Comparison of ENCODE assay signal across 1 cellular context in the genomic region with DNA sequence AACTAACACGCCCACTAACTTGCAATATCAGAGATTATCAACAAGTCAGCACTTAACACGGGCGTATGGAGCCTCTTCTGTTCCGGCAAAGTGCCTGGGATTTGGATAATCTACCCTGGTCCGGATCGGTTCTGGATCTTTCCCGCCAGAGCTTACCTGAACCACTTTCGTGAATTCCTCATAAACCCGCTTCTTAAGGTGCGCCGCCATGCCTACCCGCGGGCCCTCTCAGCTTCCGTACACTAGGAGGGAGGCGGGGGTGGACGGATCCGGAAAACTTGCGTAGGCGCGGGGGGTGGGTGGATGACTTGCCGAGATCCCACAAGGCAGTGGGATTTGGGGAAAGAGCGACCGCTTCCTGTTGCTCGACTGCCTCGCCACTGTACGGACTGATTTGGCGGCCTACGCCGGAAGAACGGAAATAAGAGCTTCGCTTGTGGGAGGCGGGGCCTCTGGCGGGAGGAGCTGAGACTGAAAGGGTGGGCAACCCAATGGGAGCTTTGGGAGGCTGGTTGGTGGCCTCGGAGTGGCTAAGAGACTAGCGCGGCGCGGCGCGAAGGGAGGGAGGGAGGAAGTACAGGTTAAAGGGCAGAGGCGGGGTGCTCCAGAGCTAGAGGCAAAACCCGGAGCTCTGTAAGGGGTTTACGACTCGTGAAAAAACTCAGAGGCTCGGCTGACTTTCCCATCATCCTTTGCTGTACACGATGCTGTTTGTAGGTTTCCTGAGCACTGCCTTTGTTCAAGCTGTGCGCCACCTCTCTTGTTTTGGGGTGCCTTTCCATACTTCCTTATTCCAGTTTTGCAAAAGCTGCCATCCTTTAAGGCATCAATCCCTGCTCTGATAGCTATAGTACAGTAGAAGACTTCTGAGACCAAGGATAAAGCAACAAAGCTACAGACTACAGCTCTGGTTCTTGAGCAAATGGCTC.
TF ChIP-seq lines count a peak whose summit lies in the region.

TSS of gene INTS4 (minus strand) at position 235 of the 929 bp plus-strand sequence. CDS start at position 210, 25 bp downstream.

TF ChIP-seq in HepG2, 621 proteins besides CTCF, POLR2A, EP300 and RAD21 (continues in another document):
- TF ChIP-seq, protein P1, sequence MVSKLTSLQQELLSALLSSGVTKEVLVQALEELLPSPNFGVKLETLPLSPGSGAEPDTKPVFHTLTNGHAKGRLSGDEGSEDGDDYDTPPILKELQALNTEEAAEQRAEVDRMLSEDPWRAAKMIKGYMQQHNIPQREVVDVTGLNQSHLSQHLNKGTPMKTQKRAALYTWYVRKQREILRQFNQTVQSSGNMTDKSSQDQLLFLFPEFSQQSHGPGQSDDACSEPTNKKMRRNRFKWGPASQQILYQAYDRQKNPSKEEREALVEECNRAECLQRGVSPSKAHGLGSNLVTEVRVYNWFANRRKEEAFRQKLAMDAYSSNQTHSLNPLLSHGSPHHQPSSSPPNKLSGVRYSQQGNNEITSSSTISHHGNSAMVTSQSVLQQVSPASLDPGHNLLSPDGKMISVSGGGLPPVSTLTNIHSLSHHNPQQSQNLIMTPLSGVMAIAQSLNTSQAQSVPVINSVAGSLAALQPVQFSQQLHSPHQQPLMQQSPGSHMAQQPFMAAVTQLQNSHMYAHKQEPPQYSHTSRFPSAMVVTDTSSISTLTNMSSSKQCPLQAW (CRISPR knock-in tag; IDR thresholded peaks at IDR 0.05), result peak; percentile 13
- TF ChIP-seq FOXA1 (IDR thresholded peaks at IDR 0.05) (no peak), FOXA1 (CRISPR knock-in tag; IDR thresholded peaks at IDR 0.05) (0 out of 2 replicates have a peak, but pooled peaks have one; percentile 15), RBFOX2 (IDR thresholded peaks at IDR 0.05; ENCODE audit: low read depth, low read length) (peak; percentile 63), AGO2 (optimal IDR thresholded peaks at IDR 0.05; ENCODE audit: low read depth, low read length) (no peak), PAF1 (CRISPR knock-in tag; IDR thresholded peaks at IDR 0.05) (no peak), MATR3 (CRISPR knock-in tag; IDR thresholded peaks at IDR 0.05) (no peak), ZNF12 (CRISPR knock-in tag; IDR thresholded peaks at IDR 0.05) (no peak; the same call in 1 of the 2 replicates), ZNF839 (CRISPR knock-in tag; IDR thresholded peaks at IDR 0.05; ENCODE audit: borderline replicate concordance) (no peak), ZNF512B (CRISPR knock-in tag; IDR thresholded peaks at IDR 0.05; ENCODE audit: borderline replicate concordance) (no peak), ZNF101 (CRISPR knock-in tag; IDR thresholded peaks at IDR 0.05; ENCODE audit: borderline replicate concordance, low read depth) (no peak), MYPOP (CRISPR knock-in tag; IDR thresholded peaks at IDR 0.05) (no peak; the same call in 1 of the 2 replicates), ZNF740 (CRISPR knock-in tag; IDR thresholded peaks at IDR 0.05) (peak; percentile 38; the same call in 1 of the 2 replicates), ATF6 (CRISPR knock-in tag; conservative IDR thresholded peaks at IDR 0.05) (0 out of 2 replicates have a peak, but pooled peaks have one; percentile 33), ZNF768 (CRISPR knock-in tag; IDR thresholded peaks at IDR 0.05) (no peak), GTF2F1 (IDR thresholded peaks at IDR 0.05; ENCODE audit: low read length) (no peak), PHF21A (CRISPR knock-in tag; IDR thresholded peaks at IDR 0.05) (peak; percentile 89), SYNCRIP (IDR thresholded peaks at IDR 0.05; ENCODE audit: insufficient read depth, low read depth, low read length) (no peak), THAP7 (CRISPR knock-in tag; IDR thresholded peaks at IDR 0.05) (no peak; the same call in 1 of the 2 replicates), ZNF616 (CRISPR knock-in tag; IDR thresholded peaks at IDR 0.05; ENCODE audit: low read depth) (no peak), SMAD9 (CRISPR knock-in tag; IDR thresholded peaks at IDR 0.05) (no peak), NCOA1 (CRISPR knock-in tag; IDR thresholded peaks at IDR 0.05) (no peak), KMT2A (CRISPR knock-in tag; IDR thresholded peaks at IDR 0.05) (peak; percentile 78), KAT2B (IDR thresholded peaks at IDR 0.05; ENCODE audit: borderline replicate concordance, low read depth, low read length) (no peak), ZNF891 (CRISPR knock-in tag; IDR thresholded peaks at IDR 0.05) (no peak), ZNF580 (CRISPR knock-in tag; IDR thresholded peaks at IDR 0.05; ENCODE audit: borderline replicate concordance, low read depth) (peak; percentile 82; the same call in 1 of the 2 replicates), ZFP36 (IDR thresholded peaks at IDR 0.05; ENCODE audit: borderline replicate concordance, low read depth, low read length, partially characterized antibody) (no peak), SP2 (CRISPR knock-in tag; IDR thresholded peaks at IDR 0.05) (peak; percentile 91), MEIS1 (CRISPR knock-in tag; IDR thresholded peaks at IDR 0.05; ENCODE audit: borderline replicate concordance) (peak; percentile 42; the same call in 1 of the 2 replicates), ZNF274 (CRISPR knock-in tag; IDR thresholded peaks at IDR 0.05) (peak; percentile 44; the same call in 1 of the 2 replicates), ZNF431 (CRISPR knock-in tag; IDR thresholded peaks at IDR 0.05; ENCODE audit: borderline replicate concordance, low read depth) (no peak), ZKSCAN8 (CRISPR knock-in tag; IDR thresholded peaks at IDR 0.05; ENCODE audit: borderline replicate concordance) (no peak; the same call in 1 of the 2 replicates), MXD4 (CRISPR knock-in tag; IDR thresholded peaks at IDR 0.05) (0 out of 2 replicates have a peak, but pooled peaks have one; percentile 35), ZNF615 (CRISPR knock-in tag; IDR thresholded peaks at IDR 0.05; ENCODE audit: borderline replicate concordance) (no peak), RARG (CRISPR knock-in tag; IDR thresholded peaks at IDR 0.05; ENCODE audit: low read depth) (no peak), SRSF1 (optimal IDR thresholded peaks at IDR 0.05; ENCODE audit: low read depth, low read length) (no peak), ONECUT2 (CRISPR knock-in tag; IDR thresholded peaks at IDR 0.05) (no peak), RCOR2 (CRISPR knock-in tag; IDR thresholded peaks at IDR 0.05) (peak; percentile 38; the same call in 1 of the 2 replicates), ZNF264 (CRISPR knock-in tag; IDR thresholded peaks at IDR 0.05) (no peak), ZNF749 (CRISPR knock-in tag; IDR thresholded peaks at IDR 0.05; ENCODE audit: borderline replicate concordance) (peak; percentile 66; the same call in 1 of the 2 replicates), CENPT (CRISPR knock-in tag; IDR thresholded peaks at IDR 0.05; ENCODE audit: low read depth) (no peak), HOXA3 (CRISPR knock-in tag; IDR thresholded peaks at IDR 0.05) (peak; percentile 94), NKX3-1 (CRISPR knock-in tag; IDR thresholded peaks at IDR 0.05) (no peak), ZBTB3 (CRISPR knock-in tag; IDR thresholded peaks at IDR 0.05; ENCODE audit: borderline replicate concordance, low read depth) (0 out of 2 replicates have a peak, but pooled peaks have one; percentile 42)
- TF ChIP-seq, protein P2, sequence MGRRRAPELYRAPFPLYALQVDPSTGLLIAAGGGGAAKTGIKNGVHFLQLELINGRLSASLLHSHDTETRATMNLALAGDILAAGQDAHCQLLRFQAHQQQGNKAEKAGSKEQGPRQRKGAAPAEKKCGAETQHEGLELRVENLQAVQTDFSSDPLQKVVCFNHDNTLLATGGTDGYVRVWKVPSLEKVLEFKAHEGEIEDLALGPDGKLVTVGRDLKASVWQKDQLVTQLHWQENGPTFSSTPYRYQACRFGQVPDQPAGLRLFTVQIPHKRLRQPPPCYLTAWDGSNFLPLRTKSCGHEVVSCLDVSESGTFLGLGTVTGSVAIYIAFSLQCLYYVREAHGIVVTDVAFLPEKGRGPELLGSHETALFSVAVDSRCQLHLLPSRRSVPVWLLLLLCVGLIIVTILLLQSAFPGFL (CRISPR knock-in tag; IDR thresholded peaks at IDR 0.05), result no peak
- TF ChIP-seq, protein P3, sequence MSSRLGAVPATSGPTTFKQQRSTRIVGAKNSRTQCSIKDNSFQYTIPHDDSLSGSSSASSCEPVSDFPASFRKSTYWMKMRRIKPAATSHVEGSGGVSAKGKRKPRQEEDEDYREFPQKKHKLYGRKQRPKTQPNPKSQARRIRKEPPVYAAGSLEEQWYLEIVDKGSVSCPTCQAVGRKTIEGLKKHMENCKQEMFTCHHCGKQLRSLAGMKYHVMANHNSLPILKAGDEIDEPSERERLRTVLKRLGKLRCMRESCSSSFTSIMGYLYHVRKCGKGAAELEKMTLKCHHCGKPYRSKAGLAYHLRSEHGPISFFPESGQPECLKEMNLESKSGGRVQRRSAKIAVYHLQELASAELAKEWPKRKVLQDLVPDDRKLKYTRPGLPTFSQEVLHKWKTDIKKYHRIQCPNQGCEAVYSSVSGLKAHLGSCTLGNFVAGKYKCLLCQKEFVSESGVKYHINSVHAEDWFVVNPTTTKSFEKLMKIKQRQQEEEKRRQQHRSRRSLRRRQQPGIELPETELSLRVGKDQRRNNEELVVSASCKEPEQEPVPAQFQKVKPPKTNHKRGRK (CRISPR knock-in tag; IDR thresholded peaks at IDR 0.05), result no peak
- TF ChIP-seq, protein P4, sequence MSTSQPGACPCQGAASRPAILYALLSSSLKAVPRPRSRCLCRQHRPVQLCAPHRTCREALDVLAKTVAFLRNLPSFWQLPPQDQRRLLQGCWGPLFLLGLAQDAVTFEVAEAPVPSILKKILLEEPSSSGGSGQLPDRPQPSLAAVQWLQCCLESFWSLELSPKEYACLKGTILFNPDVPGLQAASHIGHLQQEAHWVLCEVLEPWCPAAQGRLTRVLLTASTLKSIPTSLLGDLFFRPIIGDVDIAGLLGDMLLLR (CRISPR knock-in tag; IDR thresholded peaks at IDR 0.05), result no peak
